21 cellular contexts compared by ENCODE assay signal in the genomic region with DNA sequence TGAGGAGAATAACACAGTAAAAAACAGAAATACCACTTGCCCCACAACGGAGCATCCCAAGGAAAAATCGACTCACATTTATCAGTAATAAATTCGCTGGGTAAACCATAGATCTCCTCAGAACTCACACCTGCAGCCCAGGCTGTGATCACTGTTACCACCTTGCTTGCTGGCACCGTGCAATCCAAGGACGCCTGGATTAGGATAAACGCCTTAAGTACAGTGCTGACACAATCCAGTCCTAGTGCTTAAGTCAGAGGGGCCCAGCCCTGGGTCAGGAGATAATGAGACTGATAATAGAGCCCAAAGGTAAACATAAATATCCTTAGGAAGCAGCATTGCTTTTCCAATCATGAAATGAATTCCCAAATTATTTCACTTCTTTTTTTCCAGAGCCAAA.
"Had no signal": no experiment of that assay in that cellular context is flagged by ENCODE, and none has a peak within 500 bp of the region (broad histone marks: within the 10 kb centered on the region; RNA-seq: fewer than 3 reads in every experiment).

No MANE protein-coding gene starts in this region.

- H3K36me3 ChIP-seq: neutrophil, suprapubic skin, upper lobe of right lung had no signal

- H3K4me1 ChIP-seq: suprapubic skin had no signal

- ATAC-seq: mucosa of descending colon; naive thymus-derived CD4-positive, alpha-beta T cell; SK-N-SH treated with all-trans-retinoic acid at 6 μM for 48 hours; stimulated activated naive CD8-positive, alpha-beta T cell treated with anti-CD3 and anti-CD28 coated beads, Interleukin-15, Interleukin-2, amounts not matched to agents 100 U/mL and 50 U/mL, for 24 hours; upper lobe of right lung had no signal

- H3K27me3 ChIP-seq: foreskin keratinocyte, neutrophil, suprapubic skin, upper lobe of right lung had no signal

- H3K27ac Mint-ChIP-seq: immature natural killer cell; naive thymus-derived CD4-positive, alpha-beta T cell had no signal

- H3K4me3 Mint-ChIP-seq: immature natural killer cell; naive thymus-derived CD4-positive, alpha-beta T cell had no signal

- H3K27ac ChIP-seq: foreskin keratinocyte, neutrophil, suprapubic skin, upper lobe of right lung had no signal

- H3K4me3 ChIP-seq: lung, mucosa of descending colon, upper lobe of right lung had no signal

- H3K4me1 Mint-ChIP-seq: immature natural killer cell had no signal

- H3K36me3 Mint-ChIP-seq: immature natural killer cell had no signal

- H3K9me3 ChIP-seq: mucosa of descending colon, neutrophil, suprapubic skin, upper lobe of right lung had no signal

- DNase-seq: activated CD4-positive, alpha-beta T cell treated with anti-CD3 and anti-CD28 coated beads, Interleukin-2, amount 50 U/mL, for 4 hours; activated CD4-positive, CD25-positive, alpha-beta regulatory T cell treated with anti-CD3 and anti-CD28 coated beads, Interleukin-2, amount 50 U/mL, for 72 hours; activated naive CD4-positive, alpha-beta T cell; activated T-cell treated with anti-CD3 and anti-CD28 coated beads for 4 hours; aorta; immature natural killer cell; mucosa of descending colon; naive thymus-derived CD4-positive, alpha-beta T cell; stimulated activated CD4-positive, alpha-beta T cell treated with anti-CD3 and anti-CD28 coated beads, Interleukin-4, amount 100 ng/mL, for 4 hours; stimulated activated CD8-positive, alpha-beta memory T cell treated with anti-CD3 and anti-CD28 coated beads, Interleukin-4, amount 100 ng/mL, for 48 hours; stimulated activated naive CD8-positive, alpha-beta T cell treated with anti-CD3 and anti-CD28 coated beads, Interleukin-15, Interleukin-2, amounts not matched to agents 100 U/mL and 50 U/mL, for 24 hours; T-helper 1 cell; T1000; upper lobe of right lung had no signal

- FAIRE-seq: bronchial epithelial cell, endothelial cell of umbilical vein had no signal
